8 cellular contexts compared by ENCODE assay signal in genomic region chr10:95242581-95243317, GRCh38. TPM values are rescaled to one million over a fixed set of nuclear protein-coding genes. Genes with fewer than 3 reads are reported as not detected.
DNase-seq lines count a peak whose midpoint lies in the region; ATAC-seq and TF ChIP-seq lines count a peak whose summit lies in the region.

No MANE protein-coding gene starts in this region.

- H2BK15ac ChIP-seq in mesenchymal stem cell (ENCODE audit: low read depth, poor library complexity, severe bottlenecking) = no peak overlapping the region

- H3K27me3 ChIP-seq in BJ (ENCODE audit: control insufficient read depth, insufficient read depth, low read length) = no peaks in the 10 kb centered on the region
- H3K27me3 ChIP-seq in OCI-LY3 (ENCODE audit: low read depth, low read length) = peaks cover 73% of the 10 kb centered on the region
- H3K27me3 ChIP-seq in mesenchymal stem cell (ENCODE audit: control insufficient read depth in 1 of 2, insufficient read depth in 1 of 2, low read length in 2 of 2) = no peaks in the 10 kb centered on the region

- peaks cover 15% of the 10 kb centered on the region for H3K36me3 ChIP-seq in BJ (ENCODE audit: control insufficient read depth, insufficient read depth, low read length)
- H3K36me3 ChIP-seq in OCI-LY3 (replicated peaks; ENCODE audit: low read depth, low read length) = peaks cover 7% of the 10 kb centered on the region
- H3K36me3 ChIP-seq in mesenchymal stem cell (ENCODE audit: control insufficient read depth in 1 of 2, insufficient read depth in 2 of 2, low read depth in 1 of 2, low read length in 2 of 2) = peaks cover 0 to 35% of the 10 kb centered on the region in 2 experiments

- H3K9me3 ChIP-seq in OCI-LY3 (ENCODE audit: insufficient read depth, low read length) (0 out of 2 replicates have a peak, but pooled peaks cover under 1% of the 10 kb centered on the region), mesenchymal stem cell (ENCODE audit: control insufficient read depth, low read length) (peaks cover 4% of the 10 kb centered on the region)

- CTCF ChIA-PET in BJ (lab: Yijun Ruan, JAX) = interaction anchor here (0.6 to 10.1 kb wide), 33 partner anchors 8 to 393 kb away, joined by 3 to 322 read pairs (median 5); no protein-coding TSS in a partner anchor

- no peak overlapping the region for H3K4me3 ChIP-seq in BJ (ENCODE audit: low read depth, low read length)
- H3K4me3 ChIP-seq in OCI-LY3 (ENCODE audit: low read length) = no peak overlapping the region
- no peak overlapping the region for H3K4me3 ChIP-seq in mesenchymal stem cell (ENCODE audit: insufficient read depth in 1 of 2, low read depth in 1 of 2, low read length in 2 of 2)

- H2AFZ ChIP-seq in OCI-LY3 (ENCODE audit: low read depth, low read length) (no peak overlapping the region), mesenchymal stem cell (ENCODE audit: low read depth, low read length) (no peak overlapping the region)

- peak overlapping the region; percentile 3 for H2AK5ac ChIP-seq in mesenchymal stem cell (ENCODE audit: low read length, severe bottlenecking)

- H4K20me1 ChIP-seq in OCI-LY3 (ENCODE audit: insufficient read depth, low read length) = peaks cover 30% of the 10 kb centered on the region

- H3K23ac ChIP-seq in mesenchymal stem cell (ENCODE audit: low read length in 2 of 2) = no peak overlapping the region

- H3K27ac ChIP-seq in OCI-LY3 (ENCODE audit: low read length) (no peak overlapping the region), mesenchymal stem cell (ENCODE audit: low read length, poor library complexity, severe bottlenecking) (no peak overlapping the region)

- H3K14ac ChIP-seq in mesenchymal stem cell (ENCODE audit: low read length in 2 of 2) = no peak overlapping the region

- peaks cover 11% of the 10 kb centered on the region for H3K79me1 ChIP-seq in mesenchymal stem cell (replicated peaks; ENCODE audit: low read length, poor library complexity, severe bottlenecking)

- peak; percentile 75 for TF ChIP-seq CTCF in BJ (IDR thresholded peaks at IDR 0.05; ENCODE audit: insufficient read depth, low read depth, low read length)
- peak; percentile 74 for TF ChIP-seq CTCF in GM12872 (IDR thresholded peaks at IDR 0.05; ENCODE audit: insufficient read depth, low read depth, low read length)
- TF ChIP-seq CTCF in OCI-LY3 (IDR thresholded peaks at IDR 0.05; ENCODE audit: low read depth, low read length) = peak; percentile 65
- TF ChIP-seq CTCF in omental fat pad (IDR thresholded peaks at IDR 0.05) = no peak

- no peak overlapping the region for H2BK120ac ChIP-seq in mesenchymal stem cell (ENCODE audit: low read depth, low read length)

- DNase-seq in BJ (ENCODE audit: low read depth) (no peak), cerebellum (ENCODE audit: low spot score) (peak; percentile 36), mesenchymal stem cell (peak; percentile 65), omental fat pad (ENCODE audit: low spot score) (no peak), NCI-H1105 (lab: John Stamatoyannopoulos, UW) (no peak)

- POLR2A ChIA-PET in BJ (lab: Charles Lee) = no interaction called here

- no peak overlapping the region for H3K4me2 ChIP-seq in OCI-LY3 (ENCODE audit: low read length)
- H3K4me2 ChIP-seq in mesenchymal stem cell (ENCODE audit: low read length, poor library complexity, severe bottlenecking) = no peak overlapping the region

- H3K9ac ChIP-seq in OCI-LY3 (ENCODE audit: low read length) (no peak overlapping the region), mesenchymal stem cell (ENCODE audit: low read length) (no peak overlapping the region)

- ATAC-seq in GM18861 (IDR thresholded peaks at IDR 0.05; ENCODE audit: unreplicated experiment) (no peak), omental fat pad (ENCODE audit: low FRiP score) (no peak)

- no peak overlapping the region for H3K18ac ChIP-seq in mesenchymal stem cell (ENCODE audit: low read depth in 1 of 2, low read length in 2 of 2)

- H2BK12ac ChIP-seq in mesenchymal stem cell (ENCODE audit: low read length in 2 of 2) = no peak overlapping the region

- WGBS in mesenchymal stem cell = 85% methylated on average over 8 of the region's 8 CpGs

- no peaks in the 10 kb centered on the region for H3K79me2 ChIP-seq in OCI-LY3 (ENCODE audit: low read length)

- H4K8ac ChIP-seq in mesenchymal stem cell (ENCODE audit: low read length) = no peak overlapping the region

- H3K4ac ChIP-seq in mesenchymal stem cell (ENCODE audit: low read depth in 1 of 2, low read length in 2 of 2) = no peak overlapping the region

- H2BK5ac ChIP-seq in mesenchymal stem cell (ENCODE audit: low read depth, low read length, poor library complexity, severe bottlenecking) = no peak overlapping the region

- no peak overlapping the region for H4K91ac ChIP-seq in mesenchymal stem cell (ENCODE audit: low read length)

- H3K4me1 ChIP-seq in OCI-LY3 (ENCODE audit: low read length) = peaks cover 34% of the 10 kb centered on the region
- peaks cover 19% of the 10 kb centered on the region for H3K4me1 ChIP-seq in mesenchymal stem cell (ENCODE audit: control insufficient read depth, insufficient read depth, low read depth, low read length)

RNA-seq across cellular contexts. Expression of gene PDLIM1, which starts 48.1 kb away (rescaled TPM):
- 114 and 141 TPM in 2 replicates for polyA plus RNA-seq in BJ (2011; rRNA removed)
- 103 and 123 TPM in 2 replicates for polyA minus RNA-seq in BJ (2011; rRNA and poly(A)+ RNA removed)
- 4.4 TPM for total RNA-seq in cerebellum
- polyA plus RNA-seq in mesenchymal stem cell (2013, experiment 1 of 2) = 537 TPM
- polyA plus RNA-seq in mesenchymal stem cell (2013, experiment 2 of 2) = 536 TPM
- total RNA-seq in omental fat pad = 100 to 1,000 TPM in 2 of 4 donors, 10 to 100 TPM in 2; 85.6 to 175 (median 122) TPM

RNA-seq across cellular contexts. Expression of gene ACSM6, which starts 48.7 kb away (rescaled TPM):
- polyA plus RNA-seq in BJ (2011; rRNA removed) = not detected in 2 replicates
- polyA minus RNA-seq in BJ (2011; rRNA and poly(A)+ RNA removed) = not detected in 2 replicates
- total RNA-seq in cerebellum (not detected), omental fat pad (not detected)
- not detected for polyA plus RNA-seq in mesenchymal stem cell (2013, experiment 1 of 2)
- not detected for polyA plus RNA-seq in mesenchymal stem cell (2013, experiment 2 of 2)

Comparison
In these comparisons a context has a peak if more than half of its experiments do, and no peak if none do; other contexts are left out.
1. DNase-seq: peak in cerebellum (single experiment) and mesenchymal stem cell (single experiment); none in BJ (single experiment), omental fat pad (single experiment) and NCI-H1105 (single experiment).
2. CTCF ChIP-seq: peak in BJ (single experiment), GM12872 (single experiment) and OCI-LY3 (single experiment); none in omental fat pad (0 of 3).
3. RNA of gene PDLIM1, which starts 48.1 kb away (total RNA-seq): 85.6 to 175 TPM in omental fat pad; 4.4 TPM in cerebellum (single experiment); every median in the first group is over 10 times any median in the second.